In genomic region chr17:3986939-3987335, GRCh38 we compare ENCODE assay signal across 20 cellular contexts.
"Had no signal": no experiment of that assay in that cellular context is flagged by ENCODE, and none has a peak within 500 bp of the region (broad histone marks: within the 10 kb centered on the region; RNA-seq: fewer than 3 reads in every experiment).

No MANE protein-coding gene starts in this region.

- H3K27me3 ChIP-seq: ascending aorta had no signal

- FAIRE-seq: endometrium had no signal

- H3K9me3 ChIP-seq: ascending aorta, neutrophil had no signal

- ATAC-seq: natural killer cell had no signal

- DNase-seq: activated B cell treated with CpG ODN at 0.5 μM for 24 hours; activated CD4-positive, alpha-beta memory T cell treated with anti-CD3 and anti-CD28 coated beads for 36 hours; activated CD4-positive, alpha-beta T cell treated with anti-CD3 and anti-CD28 coated beads for 4 hours; activated naive CD4-positive, alpha-beta T cell treated with anti-CD3 and anti-CD28 coated beads for 36 hours; activated T-cell treated with anti-CD3 and anti-CD28 coated beads for 4 hours; cortex of kidney; erythroblast; foreskin melanocyte; glutamatergic neuron; kidney glomerular epithelial cell; natural killer cell; stimulated activated CD4-positive, alpha-beta T cell treated with anti-CD3 and anti-CD28 coated beads, Interleukin-12 subunit alpha, Interleukin-12 subunit beta, amount 100 ng/mL, for 4 hours; stimulated activated CD4-positive, alpha-beta T cell treated with anti-CD3 and anti-CD28 coated beads, Interleukin-1b, Interleukin-23, amount 100 ng/mL, for 48 hours; stimulated activated CD8-positive, alpha-beta memory T cell treated with anti-CD3 and anti-CD28 coated beads, Interleukin-4, amount 100 ng/mL, for 48 hours; stimulated activated naive CD4-positive, alpha-beta T cell; T-helper 1 cell; T-helper 9 cell had no signal

- H3K27ac ChIP-seq: neutrophil had no signal

- H3K4me3 ChIP-seq: ascending aorta had no signal

- H3K36me3 ChIP-seq: ascending aorta, neutrophil had no signal
